In the genomic region with DNA sequence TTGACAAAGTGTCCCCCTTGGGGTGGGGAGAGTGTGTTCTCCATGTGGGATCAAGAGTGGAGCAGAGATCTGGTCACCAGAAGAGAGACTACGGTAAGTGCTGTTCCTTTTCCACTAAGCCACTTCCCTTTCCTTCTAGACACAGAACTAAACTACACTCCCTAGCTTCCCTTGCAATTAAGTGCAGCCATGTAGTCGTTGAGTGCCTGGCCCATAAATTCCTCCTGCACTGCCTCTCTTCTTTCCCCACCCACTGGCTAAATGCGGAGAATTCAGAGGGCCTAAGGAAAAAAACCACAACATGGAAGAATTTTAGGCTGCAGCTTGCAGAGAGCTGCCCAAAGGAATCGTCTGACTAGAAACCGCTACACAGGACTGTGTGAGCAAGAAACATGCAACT, we compare ENCODE assay signal across 1 cellular context.
TF ChIP-seq lines count a peak whose summit lies in the region.

No MANE protein-coding gene starts in this region.

TF ChIP-seq in HepG2, 621 proteins besides CTCF, POLR2A, EP300 and RAD21:
- TF ChIP-seq ZFP36L1 (CRISPR knock-in tag; IDR thresholded peaks at IDR 0.05) = no peak
- no peak for TF ChIP-seq ZNF577 (CRISPR knock-in tag; IDR thresholded peaks at IDR 0.05; ENCODE audit: borderline replicate concordance, low read depth)
- no peak for TF ChIP-seq ZNF225 (CRISPR knock-in tag; IDR thresholded peaks at IDR 0.05)
- no peak for TF ChIP-seq HHEX (CRISPR knock-in tag; IDR thresholded peaks at IDR 0.05)
- TF ChIP-seq, protein P1, sequence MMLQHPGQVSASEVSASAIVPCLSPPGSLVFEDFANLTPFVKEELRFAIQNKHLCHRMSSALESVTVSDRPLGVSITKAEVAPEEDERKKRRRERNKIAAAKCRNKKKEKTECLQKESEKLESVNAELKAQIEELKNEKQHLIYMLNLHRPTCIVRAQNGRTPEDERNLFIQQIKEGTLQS (CRISPR knock-in tag; IDR thresholded peaks at IDR 0.05) = no peak
- TF ChIP-seq ZBTB7B (CRISPR knock-in tag; IDR thresholded peaks at IDR 0.05) = no peak
- TF ChIP-seq SOX5 (CRISPR knock-in tag; IDR thresholded peaks at IDR 0.05; ENCODE audit: borderline replicate concordance) = no peak
